Comparison of ENCODE assay signal across 17 cellular contexts in the genomic region with DNA sequence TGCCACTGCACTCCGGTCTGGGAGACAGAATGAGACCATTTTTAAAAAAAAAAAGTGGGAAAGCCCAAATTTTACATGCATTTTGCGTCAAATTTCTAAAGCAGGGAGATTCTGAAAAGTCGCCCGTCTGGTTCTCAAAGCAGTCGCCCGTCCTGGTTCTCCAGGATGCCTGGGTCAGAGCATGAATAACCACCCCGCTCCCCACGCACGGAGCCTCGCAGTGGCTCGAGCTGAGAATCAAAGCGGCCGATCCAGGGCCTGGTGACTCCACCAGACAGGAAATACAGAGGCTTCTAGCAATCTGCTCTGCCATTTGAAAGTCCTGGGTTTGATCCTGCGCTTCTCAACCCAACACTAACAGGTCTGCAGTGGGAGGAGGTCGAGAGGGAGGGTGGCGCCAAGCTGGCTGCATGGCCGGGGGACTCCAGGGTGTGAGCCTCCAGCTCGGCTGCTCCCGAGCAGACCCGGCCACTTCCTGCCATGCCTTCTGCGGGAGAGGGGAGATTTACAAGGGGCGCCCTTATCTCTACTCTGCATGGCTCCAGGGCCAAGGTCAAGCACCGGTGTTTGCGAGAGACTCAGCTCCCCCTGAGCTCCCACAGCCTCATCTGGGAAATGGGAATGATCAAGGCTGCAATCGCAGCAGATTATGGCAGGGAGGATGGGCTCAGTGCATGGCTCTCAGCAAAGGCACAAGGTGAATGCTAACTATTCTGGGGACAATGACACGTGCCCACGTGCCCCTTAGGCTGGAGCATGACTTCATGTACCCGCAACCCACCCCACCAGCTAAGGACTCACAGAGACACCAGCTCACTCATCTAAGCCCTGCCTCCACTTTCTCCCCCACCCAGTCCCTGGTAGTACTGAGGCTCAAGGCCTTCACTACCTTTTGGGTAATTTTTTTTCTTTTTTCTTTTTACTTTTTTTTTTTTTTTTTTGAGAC. TPM values are rescaled to one million over a fixed set of nuclear protein-coding genes. Genes with fewer than 3 reads are reported as not detected.
A peak's percentile ranks its signal among the peaks of the same experiment; 100 is the strongest.
DNase-seq lines count a peak whose midpoint lies in the region; ATAC-seq and TF ChIP-seq lines count a peak whose summit lies in the region.
"Had no signal": no experiment of that assay in that cellular context is flagged by ENCODE, and none has a peak within 500 bp of the region (broad histone marks: within the 10 kb centered on the region; RNA-seq: fewer than 3 reads in every experiment).

No MANE protein-coding gene starts in this region.

- no peaks in the 10 kb centered on the region for H3K9me2 ChIP-seq in SK-N-SH

- H3K27ac ChIP-seq in SK-N-SH (ENCODE audit: low read depth in 2 of 2, low read length in 1 of 2): peak overlapping the region in 1 of 2 experiments; percentile 16; a peak in 3 of 4 replicates
- H3K27ac ChIP-seq in osteoblast (ENCODE audit: low read depth, low read length): no peak overlapping the region
- H3K27ac ChIP-seq: 22Rv1, skin epidermis had no signal

- peaks cover 9% of the 10 kb centered on the region for H3F3A ChIP-seq in SK-N-SH (replicated peaks; ENCODE audit: insufficient read depth)

- WGBS in SK-N-SH (ENCODE audit: low lambda C conversion rate): 91% methylated on average over 28 of the region's 28 CpGs

- H3K4me2 ChIP-seq in SK-N-SH (no peak overlapping the region), osteoblast (ENCODE audit: insufficient read depth, low read length) (no peak overlapping the region)

- no peak for TF ChIP-seq RAD21 in SK-N-SH (IDR thresholded peaks at IDR 0.05; ENCODE audit: low read length)

- H3K27me3 ChIP-seq in SK-N-SH (ENCODE audit: insufficient read depth) (no peaks in the 10 kb centered on the region), osteoblast (ENCODE audit: insufficient read depth, low read length) (no peaks in the 10 kb centered on the region)

- no peak overlapping the region for H3K4me3 ChIP-seq in SK-N-SH (ENCODE audit: low read depth in 2 of 2, low read length in 1 of 2)
- no peak overlapping the region for H3K4me3 ChIP-seq in osteoblast (ENCODE audit: insufficient read depth, low read length)
- H3K4me3 ChIP-seq: skin epidermis had no signal

- H3K27me3 Mint-ChIP-seq in activated naive CD8-positive, alpha-beta T cell treated with anti-CD3 and anti-CD28 coated beads, Interleukin-2, amount 10 ng/mL, durations not matched to agents 7 days and 5 days: no peaks in the 10 kb centered on the region
- H3K27me3 Mint-ChIP-seq: CD8-positive, alpha-beta memory T cell had no signal

- H2AFZ ChIP-seq in SK-N-SH (ENCODE audit: low read depth): no peak overlapping the region
- no peak overlapping the region for H2AFZ ChIP-seq in osteoblast (ENCODE audit: low read length)

- H3K36me3 Mint-ChIP-seq in activated naive CD8-positive, alpha-beta T cell treated with anti-CD3 and anti-CD28 coated beads, Interleukin-2, amount 10 ng/mL, durations not matched to agents 7 days and 5 days: peaks cover 7% of the 10 kb centered on the region

- no peak for ATAC-seq in SK-N-SH treated with all-trans-retinoic acid at 6 μM for 48 hours
- ATAC-seq in activated naive CD8-positive, alpha-beta T cell treated with anti-CD3 and anti-CD28 coated beads, Interleukin-2, amount 10 ng/mL, durations not matched to agents 7 days and 5 days (ENCODE audit: low read depth): peak; percentile 29
- no peak for ATAC-seq in HG03457 (IDR thresholded peaks at IDR 0.05; ENCODE audit: unreplicated experiment)
- no peak for ATAC-seq in GM18520 (IDR thresholded peaks at IDR 0.05; ENCODE audit: unreplicated experiment)
- ATAC-seq in GM18870 (IDR thresholded peaks at IDR 0.05; ENCODE audit: unreplicated experiment): no peak

- CTCF ChIA-PET in SK-N-SH (lab: Yijun Ruan, JAX): interaction anchor here (0.7 to 7.1 kb wide), 10 partner anchors 57 to 257 kb away, joined by 3 to 96 read pairs (median 4); no protein-coding TSS in a partner anchor

- H3K4me3 Mint-ChIP-seq in activated naive CD8-positive, alpha-beta T cell treated with anti-CD3 and anti-CD28 coated beads, Interleukin-2, amount 10 ng/mL, durations not matched to agents 7 days and 5 days: peak overlapping the region; percentile 56
- H3K4me3 Mint-ChIP-seq: HFFc6 had no signal

- in situ Hi-C loops in KBM-7 (cut with MboI; ENCODE audit: low pct_unique_long_range_greater_than_20kb, low sequenced_read_pairs): loop anchor here (10.0 kb wide), 1 partner anchor 167 kb away; no protein-coding TSS in a partner anchor

- peaks cover 8 to 30% of the 10 kb centered on the region in 2 experiments for H3K36me3 ChIP-seq in SK-N-SH (replicated peaks in 1 of 2; ENCODE audit: control insufficient read depth in 1 of 2, insufficient read depth in 2 of 2, low read length in 1 of 2)
- H3K36me3 ChIP-seq in osteoblast (ENCODE audit: insufficient read depth, low read length): peaks cover 8% of the 10 kb centered on the region

- peaks cover 21% of the 10 kb centered on the region for H3K4me1 Mint-ChIP-seq in activated naive CD8-positive, alpha-beta T cell treated with anti-CD3 and anti-CD28 coated beads, Interleukin-2, amount 10 ng/mL, durations not matched to agents 7 days and 5 days

- no peak for TF ChIP-seq EP300 in SK-N-SH (IDR thresholded peaks at IDR 0.05; ENCODE audit: borderline replicate concordance in 1 of 2, low read depth in 1 of 2, low read length in 1 of 2)

- peaks cover 5 to 14% of the 10 kb centered on the region in 2 experiments; a peak in 3 of 4 replicates for H3K4me1 ChIP-seq in SK-N-SH (ENCODE audit: control insufficient read depth in 1 of 2, insufficient read depth in 2 of 2, low read depth in 1 of 2, low read length in 1 of 2)
- peaks cover 11% of the 10 kb centered on the region for H3K4me1 ChIP-seq in osteoblast (ENCODE audit: insufficient read depth, low read length)

- H3K9me3 ChIP-seq in SK-N-SH (no peaks in the 10 kb centered on the region), osteoblast (ENCODE audit: low read depth, low read length) (no peaks in the 10 kb centered on the region)

- POLR2A ChIA-PET in SK-N-SH (lab: Yijun Ruan, JAX): no interaction called here
- POLR2A ChIA-PET in activated naive CD8-positive, alpha-beta T cell treated with anti-CD3 and anti-CD28 coated beads, Interleukin-2, amount 10 ng/mL, durations not matched to agents 7 days and 5 days (lab: Charles Lee): interaction anchor here (0.7 to 1.5 kb wide), 6 partner anchors 26 to 198 kb away, joined by 3 to 8 read pairs (median 4); no protein-coding TSS in a partner anchor

- no peaks in the 10 kb centered on the region for H3K9me3 Mint-ChIP-seq in activated naive CD8-positive, alpha-beta T cell treated with anti-CD3 and anti-CD28 coated beads, Interleukin-2, amount 10 ng/mL, durations not matched to agents 7 days and 5 days
- H3K9me3 Mint-ChIP-seq: CD8-positive, alpha-beta memory T cell; HFFc6 had no signal

- DNase-seq in SK-N-SH (peak; percentile 90), KBM-7 (peak; percentile 79), osteoblast (ENCODE audit: insufficient read length, low spot score, missing footprints) (peak; percentile 87)
- DNase-seq in activated naive CD8-positive, alpha-beta T cell treated with anti-CD3 and anti-CD28 coated beads, Interleukin-2, amount 10 ng/mL, durations not matched to agents 7 days and 5 days: peak; percentile 45
- DNase-seq: activated CD4-positive, alpha-beta T cell treated with anti-CD3 and anti-CD28 coated beads for 1 hour; CD8-positive, alpha-beta memory T cell; effector CD8-positive, alpha-beta T cell; HFFc6; mammary epithelial cell; NCI-H1092 treated with DMSO at 0.1 percent for 48 hours; occipital lobe had no signal

- peaks cover 74% of the 10 kb centered on the region for H3K79me2 ChIP-seq in SK-N-SH (ENCODE audit: insufficient read depth)
- H3K79me2 ChIP-seq in osteoblast (ENCODE audit: insufficient read depth, low read length): peaks cover 22% of the 10 kb centered on the region

- H3K9ac ChIP-seq in SK-N-SH: no peak overlapping the region

- peak overlapping the region; percentile 70 for H3K27ac Mint-ChIP-seq in activated naive CD8-positive, alpha-beta T cell treated with anti-CD3 and anti-CD28 coated beads, Interleukin-2, amount 10 ng/mL, durations not matched to agents 7 days and 5 days
- H3K27ac Mint-ChIP-seq: HFFc6 had no signal

- no peak for TF ChIP-seq CTCF in SK-N-SH (IDR thresholded peaks at IDR 0.05)
- no peak for TF ChIP-seq CTCF in osteoblast (IDR thresholded peaks at IDR 0.05; ENCODE audit: extremely low read depth, low read depth, low read length)

- H4K20me1 ChIP-seq in SK-N-SH (ENCODE audit: insufficient read depth): peaks cover 29% of the 10 kb centered on the region
- H4K20me1 ChIP-seq in osteoblast (ENCODE audit: insufficient read depth, low read length): peaks cover 20% of the 10 kb centered on the region

TF ChIP-seq in SK-N-SH, 30 proteins besides CTCF, POLR2A, EP300 and RAD21:
- TF ChIP-seq MXI1 (IDR thresholded peaks at IDR 0.05; ENCODE audit: low read depth, low read length) (peak; percentile 53; the same call in 1 of the 2 replicates), TAF1 (IDR thresholded peaks at IDR 0.05; ENCODE audit: borderline replicate concordance, low read depth, low read length) (no peak)

TF ChIP-seq in SK-N-SH treated with all-trans-retinoic acid at 6 μM for 48 hours, 23 proteins besides CTCF, POLR2A, EP300 and RAD21 (continues in another document):
- no peak for TF ChIP-seq BACH2 (CRISPR knock-in tag; IDR thresholded peaks at IDR 0.05; ENCODE audit: borderline replicate concordance)
- TF ChIP-seq, protein P1, sequence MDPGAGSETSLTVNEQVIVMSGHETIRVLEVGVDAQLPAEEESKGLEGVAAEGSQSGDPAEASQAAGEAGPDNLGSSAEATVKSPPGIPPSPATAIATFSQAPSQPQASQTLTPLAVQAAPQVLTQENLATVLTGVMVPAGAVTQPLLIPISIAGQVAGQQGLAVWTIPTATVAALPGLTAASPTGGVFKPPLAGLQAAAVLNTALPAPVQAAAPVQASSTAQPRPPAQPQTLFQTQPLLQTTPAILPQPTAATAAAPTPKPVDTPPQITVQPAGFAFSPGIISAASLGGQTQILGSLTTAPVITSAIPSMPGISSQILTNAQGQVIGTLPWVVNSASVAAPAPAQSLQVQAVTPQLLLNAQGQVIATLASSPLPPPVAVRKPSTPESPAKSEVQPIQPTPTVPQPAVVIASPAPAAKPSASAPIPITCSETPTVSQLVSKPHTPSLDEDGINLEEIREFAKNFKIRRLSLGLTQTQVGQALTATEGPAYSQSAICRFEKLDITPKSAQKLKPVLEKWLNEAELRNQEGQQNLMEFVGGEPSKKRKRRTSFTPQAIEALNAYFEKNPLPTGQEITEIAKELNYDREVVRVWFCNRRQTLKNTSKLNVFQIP (CRISPR knock-in tag; IDR thresholded peaks at IDR 0.05; ENCODE audit: borderline replicate concordance, low read depth): no peak

RNA-seq across cellular contexts. Expression of gene FBXL18, which starts 16.2 kb away (rescaled TPM):
- 5.7 and 6.0 TPM in 2 replicates for polyA plus RNA-seq in SK-N-SH (2012; rRNA removed)
- polyA plus RNA-seq in SK-N-SH (2012; cell fraction: cytosol; rRNA removed): 2.1 and 3.7 TPM in 2 replicates
- 10.9 and 11.2 TPM in 2 replicates for polyA plus RNA-seq in SK-N-SH (2012; cell fraction: nucleus; rRNA removed)
- 10 to 100 TPM; 11.4 to 12.0 TPM for total RNA-seq in activated naive CD8-positive, alpha-beta T cell treated with anti-CD3 and anti-CD28 coated beads, Interleukin-2, amount 10 ng/mL, durations not matched to agents 7 days and 5 days
- 8.8 and 9.4 TPM in 2 replicates for total RNA-seq in osteoblast

RNA-seq across cellular contexts. Expression of gene ACTB, which starts 33.0 kb away (rescaled TPM):
- 2,583 and 4,707 TPM in 2 replicates for polyA plus RNA-seq in SK-N-SH (2012; rRNA removed)
- 3,036 and 4,390 TPM in 2 replicates for polyA plus RNA-seq in SK-N-SH (2012; cell fraction: cytosol; rRNA removed)
- 4,302 and 8,336 TPM in 2 replicates for polyA plus RNA-seq in SK-N-SH (2012; cell fraction: nucleus; rRNA removed)
- 1,000 to 10,000 TPM; 8,205 to 8,750 TPM for total RNA-seq in activated naive CD8-positive, alpha-beta T cell treated with anti-CD3 and anti-CD28 coated beads, Interleukin-2, amount 10 ng/mL, durations not matched to agents 7 days and 5 days
- 3,672 and 4,357 TPM in 2 replicates for total RNA-seq in osteoblast
